In the genomic region with DNA sequence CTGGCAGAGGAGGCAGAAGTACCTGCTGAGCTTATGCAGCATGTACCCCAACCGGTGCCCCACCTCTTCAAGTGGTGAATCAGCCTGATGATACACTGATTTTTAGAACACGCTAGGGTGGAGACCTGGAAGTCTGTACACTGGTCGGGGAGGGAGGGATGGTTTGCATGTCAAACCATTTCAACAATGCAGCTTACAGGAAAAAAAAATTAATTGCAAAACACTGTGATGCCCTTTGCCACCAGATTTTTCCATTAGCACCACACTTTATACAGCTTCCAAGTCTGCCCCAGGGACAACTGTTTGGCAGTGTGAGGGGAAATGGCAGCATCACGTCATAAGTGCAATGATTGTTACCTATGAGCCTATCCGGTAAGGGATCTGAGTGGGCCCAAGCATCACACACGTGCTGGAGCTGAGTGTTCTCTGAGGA, we compare ENCODE assay signal across 12 cellular contexts.
A peak's percentile ranks its signal among the peaks of the same experiment; 100 is the strongest.
DNase-seq lines count a peak whose midpoint lies in the region; ATAC-seq and TF ChIP-seq lines count a peak whose summit lies in the region.
"Had no signal": no experiment of that assay in that cellular context is flagged by ENCODE, and none has a peak within 500 bp of the region (broad histone marks: within the 10 kb centered on the region; RNA-seq: fewer than 3 reads in every experiment).

No MANE protein-coding gene starts in this region.

- peak; percentile 78 for DNase-seq in HPDE6-E6E7 (ENCODE audit: extremely low spot score)
- DNase-seq in coronary artery (ENCODE audit: low spot score) = no peak
- DNase-seq in left lung = no peak
- peak; percentile 58 for DNase-seq in stromal cell of bone marrow (ENCODE audit: low read depth)
- DNase-seq in activated T-cell treated with anti-CD3 and anti-CD28 coated beads, Interleukin-2, amount 50 U/mL, for 1 hour = no peak
- DNase-seq in D341Med (ENCODE audit: low spot score) = no peak
- no peak for DNase-seq in NCI-H187 (lab: John Stamatoyannopoulos, UW)
- DNase-seq in substantia nigra (lab: John Stamatoyannopoulos, UW) = no peak
- DNase-seq: central memory CD4-positive, alpha-beta T cell; hypothalamus; NCI-H2081 had no signal

- no peaks in the 10 kb centered on the region for H3K36me3 ChIP-seq in left lung
- H3K36me3 ChIP-seq: neural progenitor cell had no signal

- peak overlapping the region; percentile 85 to 87 for H3K27ac ChIP-seq in coronary artery
- no peak overlapping the region for H3K27ac ChIP-seq in left lung
- H3K27ac ChIP-seq in substantia nigra (ENCODE audit: low read depth, low read length, poor library complexity, severe bottlenecking) = no peak overlapping the region
- H3K27ac ChIP-seq: neural progenitor cell had no signal

- no peaks in the 10 kb centered on the region for H3K9me3 ChIP-seq in left lung

- no peak overlapping the region for H3K4me3 ChIP-seq in coronary artery
- H3K4me3 ChIP-seq in left lung = no peak overlapping the region
- H3K4me3 ChIP-seq: neural progenitor cell had no signal

- H3K4me1 ChIP-seq in left lung = peaks cover 0 to 5% of the 10 kb centered on the region in 2 donors

- intact Hi-C loops in left lung (cut with DNase I) = no loop called here

- TF ChIP-seq CTCF in coronary artery (IDR thresholded peaks at IDR 0.05) (no peak), left lung (IDR thresholded peaks at IDR 0.05) (no peak)

- H3K27me3 ChIP-seq in left lung = no peaks in the 10 kb centered on the region
- H3K27me3 ChIP-seq: neural progenitor cell had no signal

- ATAC-seq in left lung = peak; percentile 16

Comparison
In these comparisons a context has a peak if more than half of its experiments do, and no peak if none do; other contexts are left out.
1. DNase-seq: peak in HPDE6-E6E7 (single experiment) and stromal cell of bone marrow (single experiment); none in coronary artery (single experiment), left lung (0 of 2), activated T-cell treated with anti-CD3 and anti-CD28 coated beads, Interleukin-2, amount 50 U/mL, for 1 hour (single experiment), D341Med (single experiment), NCI-H187 (0 of 2) and substantia nigra (0 of 49).
2. H3K27ac ChIP-seq: peak in coronary artery (2 of 2); none in left lung (0 of 2) and substantia nigra (single experiment).